1 cellular context compared by ENCODE assay signal in the genomic region with DNA sequence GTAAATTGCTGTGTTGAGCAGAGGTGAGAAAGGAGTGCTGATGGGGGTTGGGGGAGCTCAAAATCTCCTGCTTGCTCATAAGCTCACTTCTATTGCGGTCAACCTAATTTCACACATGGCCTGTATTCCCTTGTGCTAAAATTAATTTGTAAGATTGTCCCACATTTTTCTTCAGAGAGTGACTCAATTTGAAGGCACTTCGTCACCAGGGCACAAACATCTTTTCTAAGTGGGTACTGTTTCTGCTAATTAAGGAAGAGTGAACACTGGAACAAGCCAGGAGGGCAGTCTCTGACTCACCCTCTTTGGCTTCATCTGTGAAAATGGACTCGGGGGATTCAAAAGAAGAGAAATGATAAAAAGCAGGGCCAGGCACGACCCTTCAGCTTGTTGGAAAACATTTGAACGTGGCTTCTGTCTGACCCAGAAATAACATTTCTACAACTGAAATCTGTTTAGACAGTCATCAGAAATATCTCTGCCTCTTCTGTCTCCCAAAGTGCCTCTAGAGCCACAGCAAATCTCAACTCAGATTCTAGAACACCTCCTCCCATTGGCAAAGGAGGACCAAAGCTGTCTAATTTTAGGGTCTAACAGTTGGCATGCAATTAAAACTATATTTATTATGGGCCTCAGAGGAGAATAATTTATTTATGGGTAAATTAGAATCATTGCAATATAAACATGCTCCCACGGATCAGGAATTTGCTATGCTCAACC.
TF ChIP-seq lines count a peak whose summit lies in the region.

No MANE protein-coding gene starts in this region.

TF ChIP-seq in H1, 55 proteins besides CTCF, POLR2A, EP300 and RAD21 (continued from another document):
- TF ChIP-seq, protein P1, sequence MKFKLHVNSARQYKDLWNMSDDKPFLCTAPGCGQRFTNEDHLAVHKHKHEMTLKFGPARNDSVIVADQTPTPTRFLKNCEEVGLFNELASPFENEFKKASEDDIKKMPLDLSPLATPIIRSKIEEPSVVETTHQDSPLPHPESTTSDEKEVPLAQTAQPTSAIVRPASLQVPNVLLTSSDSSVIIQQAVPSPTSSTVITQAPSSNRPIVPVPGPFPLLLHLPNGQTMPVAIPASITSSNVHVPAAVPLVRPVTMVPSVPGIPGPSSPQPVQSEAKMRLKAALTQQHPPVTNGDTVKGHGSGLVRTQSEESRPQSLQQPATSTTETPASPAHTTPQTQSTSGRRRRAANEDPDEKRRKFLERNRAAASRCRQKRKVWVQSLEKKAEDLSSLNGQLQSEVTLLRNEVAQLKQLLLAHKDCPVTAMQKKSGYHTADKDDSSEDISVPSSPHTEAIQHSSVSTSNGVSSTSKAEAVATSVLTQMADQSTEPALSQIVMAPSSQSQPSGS (IDR thresholded peaks at IDR 0.05; ENCODE audit: low read length): no peak
- TF ChIP-seq, protein P2, sequence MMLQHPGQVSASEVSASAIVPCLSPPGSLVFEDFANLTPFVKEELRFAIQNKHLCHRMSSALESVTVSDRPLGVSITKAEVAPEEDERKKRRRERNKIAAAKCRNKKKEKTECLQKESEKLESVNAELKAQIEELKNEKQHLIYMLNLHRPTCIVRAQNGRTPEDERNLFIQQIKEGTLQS (IDR thresholded peaks at IDR 0.05; ENCODE audit: insufficient read depth, low read depth, low read length): no peak
- TF ChIP-seq BRCA1 (IDR thresholded peaks at IDR 0.05; ENCODE audit: low read depth, low read length) (no peak), SAP30 (IDR thresholded peaks at IDR 0.05; ENCODE audit: insufficient read depth, insufficient replicate concordance, low read length) (no peak), KDM4A (IDR thresholded peaks at IDR 0.05; ENCODE audit: low read depth, low read length, severe bottlenecking) (no peak), GABPA (IDR thresholded peaks at IDR 0.05; ENCODE audit: borderline replicate concordance, insufficient read depth, low read length) (no peak), EGR1 (IDR thresholded peaks at IDR 0.05; ENCODE audit: borderline replicate concordance, low read depth, low read length) (no peak), SP4 (IDR thresholded peaks at IDR 0.05; ENCODE audit: low read length) (no peak), HDAC2 (IDR thresholded peaks at IDR 0.05; ENCODE audit: borderline replicate concordance in 1 of 2, low read depth in 2 of 2, low read length in 2 of 2) (no peak), HDAC6 (IDR thresholded peaks at IDR 0.05; ENCODE audit: low read depth, low read length) (no peak), TEAD4 (IDR thresholded peaks at IDR 0.05; ENCODE audit: low read depth, low read length) (no peak), YY1 (IDR thresholded peaks at IDR 0.05; ENCODE audit: low read depth, low read length) (no peak), PHF8 (conservative IDR thresholded peaks at IDR 0.05; ENCODE audit: low read depth, low read length) (no peak), CHD1 (IDR thresholded peaks at IDR 0.05; ENCODE audit: low read depth, low read length) (no peak)
TF ChIP-seq in H1: peak in this region for 0.
